Comparison of ENCODE assay signal across 8 cellular contexts in the genomic region with DNA sequence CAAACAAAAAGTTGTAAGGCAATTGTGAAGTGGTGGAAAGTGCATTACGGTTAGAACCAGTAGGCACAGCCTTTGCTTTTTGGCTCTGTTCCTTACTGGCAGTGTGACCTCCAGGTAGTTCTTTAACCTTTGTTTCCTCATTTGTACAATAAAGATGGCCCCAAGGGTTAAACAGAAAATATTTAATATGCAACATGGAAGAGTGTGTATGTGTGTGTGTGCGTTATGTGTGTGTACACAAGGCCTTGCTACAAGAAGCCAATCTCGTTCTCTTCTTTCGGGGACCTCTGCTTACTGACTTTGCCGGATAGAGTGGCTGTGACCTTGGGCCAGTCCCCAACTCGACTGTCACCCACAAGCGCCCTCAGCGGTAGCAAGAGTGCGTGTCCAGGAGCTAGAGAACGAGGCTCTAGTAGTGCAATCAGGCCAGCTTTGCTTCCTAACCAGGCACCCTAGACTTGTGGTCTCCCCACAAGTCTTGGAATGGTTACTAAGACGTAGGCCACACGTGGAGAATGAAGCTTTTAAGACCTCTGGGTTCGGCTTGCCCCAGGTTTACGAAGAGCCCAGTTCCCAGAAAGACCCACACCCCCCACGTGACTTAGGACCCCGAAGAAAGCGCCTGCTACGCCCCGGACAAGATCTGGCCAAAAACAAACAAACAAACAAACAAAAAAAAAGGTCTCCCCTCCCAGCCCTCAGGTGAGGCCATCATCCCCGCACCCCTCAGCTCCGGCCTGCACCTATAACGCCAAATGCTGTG. TPM values are rescaled to one million over a fixed set of nuclear protein-coding genes. Genes with fewer than 3 reads are reported as not detected.
DNase-seq lines count a peak whose midpoint lies in the region; ATAC-seq and TF ChIP-seq lines count a peak whose summit lies in the region.

No MANE protein-coding gene starts in this region.

- H3K27me3 ChIP-seq in GM06990 (replicated peaks; ENCODE audit: control insufficient read depth, insufficient read depth, low read length) (no peaks in the 10 kb centered on the region), neutrophil (no peaks in the 10 kb centered on the region)

- peaks cover 1% of the 10 kb centered on the region for H3K36me3 ChIP-seq in GM06990 (ENCODE audit: control insufficient read depth, insufficient read depth, low read length)
- H3K36me3 ChIP-seq in neutrophil: no peaks in the 10 kb centered on the region

- no peaks in the 10 kb centered on the region for H3K9me3 ChIP-seq in neutrophil

- H3K9me3 Mint-ChIP-seq in activated T-cell treated with anti-CD3 and anti-CD28 coated beads, Interleukin-2, amount 50 U/mL, for 72 hours: no peaks in the 10 kb centered on the region

- H3K27me3 Mint-ChIP-seq in activated T-cell treated with anti-CD3 and anti-CD28 coated beads, Interleukin-2, amount 50 U/mL, for 72 hours (ENCODE audit: low read depth): no peaks in the 10 kb centered on the region

- ATAC-seq in HG02763 (IDR thresholded peaks at IDR 0.05; ENCODE audit: unreplicated experiment): peak; percentile 24
- ATAC-seq in activated T-cell treated with anti-CD3 and anti-CD28 coated beads, Interleukin-2, amount 50 U/mL, for 72 hours (replicated peaks in 1 of 2): peak; percentile 9 to 21
- ATAC-seq in GM21381 (IDR thresholded peaks at IDR 0.05; ENCODE audit: unreplicated experiment): no peak
- no peak for ATAC-seq in HG02973 (IDR thresholded peaks at IDR 0.05; ENCODE audit: unreplicated experiment)

- H3K4me3 Mint-ChIP-seq in activated T-cell treated with anti-CD3 and anti-CD28 coated beads, Interleukin-2, amount 50 U/mL, for 72 hours: peak overlapping the region; percentile 100

- H3K4me1 Mint-ChIP-seq in activated T-cell treated with anti-CD3 and anti-CD28 coated beads, Interleukin-2, amount 50 U/mL, for 72 hours (ENCODE audit: low read depth): peaks cover 73% of the 10 kb centered on the region

- peak overlapping the region; percentile 89 for H3K4me3 ChIP-seq in GM06990 (replicated peaks; ENCODE audit: low read depth, low read length)
- H3K4me3 ChIP-seq in neutrophil (ENCODE audit: low read depth in 1 of 2, low read length in 1 of 2): peak overlapping the region; percentile 88 to 95

- DNase-seq in GM06990 (ENCODE audit: extremely low read depth, insufficient read length): no peak
- peak; percentile 65 for DNase-seq in NOMO-1 treated with DMSO at 0.1 percent for 48 hours (lab: John Stamatoyannopoulos, UW; ENCODE audit: unreplicated experiment)
- DNase-seq in activated T-cell treated with anti-CD3 and anti-CD28 coated beads, Interleukin-2, amount 50 U/mL, for 72 hours: peak; percentile 62 to 65
- DNase-seq in germinal center (ENCODE audit: low spot score): peak; percentile 45

- peak overlapping the region; percentile 95 for H3K27ac ChIP-seq in neutrophil

- peaks cover 13 to 19% of the 10 kb centered on the region in 2 donors for H3K36me3 Mint-ChIP-seq in activated T-cell treated with anti-CD3 and anti-CD28 coated beads, Interleukin-2, amount 50 U/mL, for 72 hours (ENCODE audit: insufficient read depth in 2 of 2)

- TF ChIP-seq CTCF in GM06990 (IDR thresholded peaks at IDR 0.05; ENCODE audit: insufficient read depth, low read length, poor library complexity, severe bottlenecking): peak; percentile 31
- TF ChIP-seq CTCF in neutrophil (IDR thresholded peaks at IDR 0.05): no peak

- H3K4me1 ChIP-seq in neutrophil (ENCODE audit: control insufficient read depth in 1 of 2, insufficient read depth in 1 of 2, low read depth in 1 of 2, low read length in 1 of 2): peaks cover 87 to 90% of the 10 kb centered on the region in 2 experiments

- H3K27ac Mint-ChIP-seq in activated T-cell treated with anti-CD3 and anti-CD28 coated beads, Interleukin-2, amount 50 U/mL, for 72 hours: peak overlapping the region; percentile 97

RNA-seq across cellular contexts. Expression of a gene that starts 0.6 kb away (rescaled TPM):
- 10 to 100 TPM; 65.1 to 74.5 TPM for total RNA-seq in activated T-cell treated with anti-CD3 and anti-CD28 coated beads, Interleukin-2, amount 50 U/mL, for 72 hours

RNA-seq across cellular contexts. Expression of a gene that starts 2.7 kb away (rescaled TPM):
- 100 to 1,000 TPM; 104 to 113 TPM for total RNA-seq in activated T-cell treated with anti-CD3 and anti-CD28 coated beads, Interleukin-2, amount 50 U/mL, for 72 hours

RNA-seq across cellular contexts. Expression of a gene that starts 46.8 kb away (rescaled TPM):
- 1 to 10 TPM; 2.3 to 3.3 TPM for total RNA-seq in activated T-cell treated with anti-CD3 and anti-CD28 coated beads, Interleukin-2, amount 50 U/mL, for 72 hours

RNA-seq across cellular contexts. Expression of a gene that starts 58.5 kb away (rescaled TPM):
- total RNA-seq in activated T-cell treated with anti-CD3 and anti-CD28 coated beads, Interleukin-2, amount 50 U/mL, for 72 hours: under 1 TPM; 0.60 to 0.74 TPM

Comparison
In these comparisons a context has a peak if more than half of its experiments do, and no peak if none do; other contexts are left out.
1. ATAC-seq: peak in HG02763 (single experiment) and activated T-cell treated with anti-CD3 and anti-CD28 coated beads, Interleukin-2, amount 50 U/mL, for 72 hours (2 of 2); none in GM21381 (single experiment) and HG02973 (single experiment).